Comparison of ENCODE assay signal across 12 cellular contexts in the genomic region with DNA sequence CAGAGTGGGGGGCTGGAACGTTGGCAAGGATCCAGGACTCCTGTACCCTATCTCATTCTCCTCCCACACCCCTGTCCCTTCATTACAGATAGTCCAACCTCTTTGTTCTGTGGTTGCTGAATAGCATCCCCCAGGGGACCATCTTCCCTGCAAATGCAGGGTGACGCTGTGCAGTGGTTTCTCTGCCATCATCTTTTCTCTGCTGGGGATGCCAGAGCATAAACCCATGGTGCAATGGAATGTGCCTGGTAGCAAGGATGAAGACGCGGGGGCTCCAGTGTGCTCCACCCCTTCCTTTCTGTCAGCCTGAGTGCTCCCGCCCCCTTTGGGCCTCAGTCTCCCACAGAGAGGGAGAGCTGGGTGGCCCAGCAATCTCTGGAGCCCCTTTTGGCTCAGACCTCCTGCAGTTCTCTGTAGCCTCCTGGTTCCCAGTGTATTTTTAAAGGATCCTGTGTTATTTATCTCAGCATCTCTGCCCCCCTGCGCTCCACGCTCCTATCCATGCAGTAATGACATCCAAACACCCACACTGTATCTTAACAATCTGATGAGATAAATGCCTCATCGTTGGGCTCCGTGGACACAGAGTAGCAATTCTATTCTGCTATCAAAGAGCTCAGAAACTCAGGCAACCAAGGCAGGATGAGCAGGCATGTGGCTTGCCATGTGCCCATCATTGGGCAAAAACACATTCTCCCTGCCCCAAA.
DNase-seq lines count a peak whose midpoint lies in the region; ATAC-seq and TF ChIP-seq lines count a peak whose summit lies in the region.
"Had no signal": no experiment of that assay in that cellular context is flagged by ENCODE, and none has a peak within 500 bp of the region (broad histone marks: within the 10 kb centered on the region; RNA-seq: fewer than 3 reads in every experiment).

No MANE protein-coding gene starts in this region.

- H3K27ac ChIP-seq in suprapubic skin = peak overlapping the region; percentile 59
- H3K27ac ChIP-seq: epithelial cell of prostate had no signal

- H3K9me3 ChIP-seq in adipocyte (ENCODE audit: control insufficient read depth, low read length) (no peaks in the 10 kb centered on the region), suprapubic skin (no peaks in the 10 kb centered on the region)

- peak overlapping the region; percentile 79 for H3K9ac ChIP-seq in adipocyte (ENCODE audit: low read length)

- ATAC-seq in HG03521 (IDR thresholded peaks at IDR 0.05; ENCODE audit: unreplicated experiment) = no peak

- TF ChIP-seq POLR2A in suprapubic skin (IDR thresholded peaks at IDR 0.05) = no peak

- 68% methylated on average over 9 of the region's 9 CpGs for WGBS in suprapubic skin

- peak overlapping the region; percentile 20 for H3K4me3 ChIP-seq in adipocyte (ENCODE audit: low read length)
- no peak overlapping the region for H3K4me3 ChIP-seq in suprapubic skin

- no peak for TF ChIP-seq CTCF in suprapubic skin (IDR thresholded peaks at IDR 0.05)

- H3K4me1 ChIP-seq in adipocyte (ENCODE audit: control insufficient read depth, insufficient read depth, low read length) = peaks cover 79% of the 10 kb centered on the region
- H3K4me1 ChIP-seq in suprapubic skin = peaks cover 34% of the 10 kb centered on the region

- TF ChIP-seq EP300 in suprapubic skin (IDR thresholded peaks at IDR 0.05) = no peak

- H3K36me3 ChIP-seq in adipocyte (ENCODE audit: control insufficient read depth, insufficient read depth, low read length, severe bottlenecking) = no peaks in the 10 kb centered on the region
- H3K36me3 ChIP-seq in suprapubic skin = no peaks in the 10 kb centered on the region

- peak; percentile 66 for DNase-seq in GM03348 (ENCODE audit: low spot score)
- peak; percentile 70 for DNase-seq in adipocyte (ENCODE audit: low read depth)
- DNase-seq in glomerular visceral epithelial cell (ENCODE audit: extremely low spot score) = peak; percentile 36
- DNase-seq in suprapubic skin (ENCODE audit: low spot score in 2 of 2) = peak in 1 of 2 donors; percentile 52
- DNase-seq in ecto neural progenitor cell (ENCODE audit: low spot score) = no peak
- no peak for DNase-seq in SK-N-DZ (ENCODE audit: low spot score)
- DNase-seq: activated naive CD4-positive, alpha-beta T cell; CD8-positive, alpha-beta memory T cell; H9; NCI-H2081 had no signal

- H3K27me3 ChIP-seq in adipocyte (replicated peaks; ENCODE audit: control insufficient read depth, insufficient read depth, low read length) (no peaks in the 10 kb centered on the region), suprapubic skin (peaks cover 4% of the 10 kb centered on the region)

Comparison
In these comparisons a context has a peak if more than half of its experiments do, and no peak if none do; other contexts are left out.
1. DNase-seq: peak in GM03348 (single experiment), adipocyte (single experiment) and glomerular visceral epithelial cell (single experiment); none in ecto neural progenitor cell (single experiment) and SK-N-DZ (single experiment).